ENCODE assay signal across 8 cellular contexts in genomic region chr12:89040146-89040964, GRCh38.
DNase-seq lines count a peak whose midpoint lies in the region; ATAC-seq and TF ChIP-seq lines count a peak whose summit lies in the region.

No MANE protein-coding gene starts in this region.

- H3K27me3 ChIP-seq in MM.1S (replicated peaks; ENCODE audit: insufficient read depth, low read length) = no peaks in the 10 kb centered on the region
- no peaks in the 10 kb centered on the region for H3K27me3 ChIP-seq in aorta (ENCODE audit: control insufficient read depth in 1 of 2, insufficient read depth in 2 of 2, low read length in 1 of 2)
- no peaks in the 10 kb centered on the region for H3K27me3 ChIP-seq in thyroid gland

- intact Hi-C loops in aorta (cut with DNase I) (no loop called here), thyroid gland (cut with DNase I) (no loop called here)

- H3K9me3 ChIP-seq in MM.1S (replicated peaks; ENCODE audit: insufficient read depth, low read length) (no peaks in the 10 kb centered on the region), aorta (ENCODE audit: control insufficient read depth, low read length) (no peaks in the 10 kb centered on the region), thyroid gland (no peaks in the 10 kb centered on the region)

- H3K9me3 Mint-ChIP-seq in memory B cell = peaks cover 3% of the 10 kb centered on the region

- no peak for TF ChIP-seq POLR2A in thyroid gland (IDR thresholded peaks at IDR 0.05)

- H3K4me2 ChIP-seq in MM.1S (ENCODE audit: low read depth, low read length) = peak overlapping the region; percentile 71

- no peak overlapping the region for H3K4me3 Mint-ChIP-seq in memory B cell

- no peaks in the 10 kb centered on the region for H3K9me2 ChIP-seq in MM.1S (replicated peaks; ENCODE audit: insufficient read depth, low read length)

- no peaks in the 10 kb centered on the region for H3K27me3 Mint-ChIP-seq in memory B cell

- peak overlapping the region; percentile 29 for H2AFZ ChIP-seq in MM.1S (ENCODE audit: low read length)

- TF ChIP-seq CTCF in GM10266 (IDR thresholded peaks at IDR 0.05; ENCODE audit: control insufficient read depth, insufficient read depth, low read depth, missing control alignments) = peak; percentile 30
- peak; percentile 49 for TF ChIP-seq CTCF in MM.1S (IDR thresholded peaks at IDR 0.05; ENCODE audit: low read length)
- TF ChIP-seq CTCF in thyroid gland (IDR thresholded peaks at IDR 0.05) = no peak

- ATAC-seq in GM21825 (IDR thresholded peaks at IDR 0.05; ENCODE audit: unreplicated experiment) (peak; percentile 100), memory B cell (ENCODE audit: low read depth) (peak; percentile 93), aorta (ENCODE audit: low FRiP score) (no peak)

- H4K20me1 ChIP-seq in MM.1S (ENCODE audit: insufficient read depth, low read length) = no peaks in the 10 kb centered on the region

- H3F3A ChIP-seq in MM.1S (ENCODE audit: insufficient read depth, low read length) = peaks cover 15% of the 10 kb centered on the region

- WGBS in aorta, 2 donors = 82 to 88% methylated on average over 10 of the region's 10 CpGs
- 62 to 82% methylated on average over 10 of the region's 10 CpGs for WGBS in thyroid gland, 2 donors

- no peaks in the 10 kb centered on the region for H3K36me3 ChIP-seq in MM.1S (replicated peaks; ENCODE audit: insufficient read depth, low read length)
- no peaks in the 10 kb centered on the region for H3K36me3 ChIP-seq in aorta (ENCODE audit: control insufficient read depth in 1 of 2, insufficient read depth in 2 of 2, low read length in 1 of 2)
- H3K36me3 ChIP-seq in thyroid gland = no peaks in the 10 kb centered on the region

- DNase-seq in GM10266 (ENCODE audit: extremely low spot score) (peak; percentile 35), MM.1S (peak; percentile 98), memory B cell (ENCODE audit: low spot score in 2 of 2) (peak; percentile 10 to 22), aorta (peak; percentile 49 to 73), thyroid gland (no peak)
- peak; percentile 25 for DNase-seq in activated CD8-positive, alpha-beta memory T cell treated with anti-CD3 and anti-CD28 coated beads, Interleukin-2, amount 50 U/mL, for 1 hour (ENCODE audit: extremely low read depth)
- no peak for DNase-seq in effector CD8-positive, alpha-beta T cell (lab: John Stamatoyannopoulos, UW)

- peak overlapping the region; percentile 94 for H3K27ac ChIP-seq in MM.1S (ENCODE audit: low read length)
- H3K27ac ChIP-seq in aorta (ENCODE audit: low read depth in 1 of 2, low read length in 2 of 2) = no peak overlapping the region
- H3K27ac ChIP-seq in thyroid gland = no peak overlapping the region

- H3K4me1 Mint-ChIP-seq in memory B cell = peaks cover 10% of the 10 kb centered on the region

- H3K4me1 ChIP-seq in MM.1S (ENCODE audit: low read length) (peaks cover 29% of the 10 kb centered on the region), aorta (ENCODE audit: control insufficient read depth in 1 of 2, insufficient read depth in 2 of 2, low read length in 2 of 2) (no peaks in the 10 kb centered on the region), thyroid gland (no peaks in the 10 kb centered on the region)

- H3K27ac Mint-ChIP-seq in memory B cell = no peak overlapping the region

- no peaks in the 10 kb centered on the region for H3K79me2 ChIP-seq in MM.1S (ENCODE audit: low read length)

- H3K9ac ChIP-seq in MM.1S (ENCODE audit: low read length) = peak overlapping the region; percentile 45

- H3K4me3 ChIP-seq in MM.1S (ENCODE audit: low read length) = peak overlapping the region; percentile 24
- H3K4me3 ChIP-seq in aorta (ENCODE audit: low read length in 2 of 2) = no peak overlapping the region
- H3K4me3 ChIP-seq in thyroid gland (replicated peaks in 1 of 3) = no peak overlapping the region

- H3K36me3 Mint-ChIP-seq in memory B cell = no peaks in the 10 kb centered on the region

Comparison
In these comparisons a context has a peak if more than half of its experiments do, and no peak if none do; other contexts are left out.
1. DNase-seq: peak in GM10266 (single experiment), MM.1S (single experiment), activated CD8-positive, alpha-beta memory T cell treated with anti-CD3 and anti-CD28 coated beads, Interleukin-2, amount 50 U/mL, for 1 hour (single experiment), memory B cell (2 of 2) and aorta (2 of 2); none in effector CD8-positive, alpha-beta T cell (single experiment) and thyroid gland (0 of 2).
2. CTCF ChIP-seq: peak in GM10266 (single experiment) and MM.1S (single experiment); none in thyroid gland (0 of 6).